ENCODE assay signal across 8 cellular contexts in the genomic region with DNA sequence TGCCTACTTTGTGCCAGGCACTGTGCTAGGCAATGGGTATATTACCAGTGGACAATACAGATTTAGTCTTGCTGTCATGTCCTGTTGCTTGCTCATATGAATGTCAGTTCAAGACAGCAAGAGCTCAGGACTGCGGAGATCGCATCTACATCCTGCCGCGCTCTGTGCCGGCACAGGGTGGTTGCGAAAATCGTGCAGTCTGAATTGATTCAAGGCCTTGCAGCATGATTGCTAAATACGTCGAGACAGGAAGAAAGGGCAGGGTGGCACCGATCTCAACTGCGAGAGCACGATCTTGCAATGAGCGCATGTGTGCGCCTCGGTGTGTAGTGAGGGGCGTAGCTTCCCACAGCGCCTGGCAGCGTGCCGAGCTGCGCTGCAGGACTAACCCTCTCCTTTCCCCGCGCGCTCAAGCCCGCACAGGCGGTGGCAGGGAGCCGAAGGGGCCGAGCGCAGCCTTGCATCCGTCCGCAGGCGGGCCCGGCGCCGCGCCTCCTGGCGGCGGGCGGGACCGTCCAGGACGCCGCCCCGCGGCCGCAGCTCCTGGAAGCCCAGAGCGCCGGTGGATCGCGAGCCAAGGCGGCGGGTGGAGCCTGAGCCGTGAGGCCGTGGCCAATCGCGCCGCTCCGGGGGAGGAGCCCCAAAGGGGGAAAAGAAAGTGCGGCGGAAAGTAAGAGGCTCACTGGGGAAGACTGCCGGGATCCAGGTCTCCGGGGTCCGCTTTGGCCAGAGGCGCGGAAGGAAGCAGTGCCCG.
DNase-seq lines count a peak whose midpoint lies in the region; ATAC-seq lines count a peak whose summit lies in the region.

A gene with protein sequence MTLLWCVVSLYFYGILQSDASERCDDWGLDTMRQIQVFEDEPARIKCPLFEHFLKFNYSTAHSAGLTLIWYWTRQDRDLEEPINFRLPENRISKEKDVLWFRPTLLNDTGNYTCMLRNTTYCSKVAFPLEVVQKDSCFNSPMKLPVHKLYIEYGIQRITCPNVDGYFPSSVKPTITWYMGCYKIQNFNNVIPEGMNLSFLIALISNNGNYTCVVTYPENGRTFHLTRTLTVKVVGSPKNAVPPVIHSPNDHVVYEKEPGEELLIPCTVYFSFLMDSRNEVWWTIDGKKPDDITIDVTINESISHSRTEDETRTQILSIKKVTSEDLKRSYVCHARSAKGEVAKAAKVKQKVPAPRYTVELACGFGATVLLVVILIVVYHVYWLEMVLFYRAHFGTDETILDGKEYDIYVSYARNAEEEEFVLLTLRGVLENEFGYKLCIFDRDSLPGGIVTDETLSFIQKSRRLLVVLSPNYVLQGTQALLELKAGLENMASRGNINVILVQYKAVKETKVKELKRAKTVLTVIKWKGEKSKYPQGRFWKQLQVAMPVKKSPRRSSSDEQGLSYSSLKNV (plus strand): TSS at position 677 of the 754 bp plus-strand sequence. CDS start 50,205 bp downstream, outside the sequence.

- H3K4me3 Mint-ChIP-seq in memory B cell = peak within 1 kb of the TSS; percentile 95

- peak within 1 kb of the TSS; percentile 77 for H3K27ac Mint-ChIP-seq in memory B cell

- peaks cover 4% of the 10 kb centered on the region for H3K27me3 Mint-ChIP-seq in memory B cell

- peaks cover 2% of the 10 kb centered on the region for H3K36me3 Mint-ChIP-seq in memory B cell

- H3K9me3 Mint-ChIP-seq in memory B cell = no peaks in the 10 kb centered on the region

- peaks cover 16% of the 10 kb centered on the region for H3K4me1 Mint-ChIP-seq in memory B cell

- DNase-seq in CD1c-positive myeloid dendritic cell (ENCODE audit: extremely low spot score) (peak; percentile 97), NCI-H82 treated with DMSO at 0.1 percent for 48 hours (lab: John Stamatoyannopoulos, UW; ENCODE audit: unreplicated experiment) (peak; percentile 65), memory B cell (ENCODE audit: low spot score in 2 of 2) (peak; percentile 75 to 81)
- peak; percentile 52 to 75 for DNase-seq in activated CD8-positive, alpha-beta memory T cell treated with anti-CD3 and anti-CD28 coated beads for 1 hour (ENCODE audit: extremely low read depth in 1 of 2, low read depth in 1 of 2)
- DNase-seq in effector CD8-positive, alpha-beta T cell (lab: John Stamatoyannopoulos, UW) = peak; percentile 84
- DNase-seq in stimulated activated CD8-positive, alpha-beta memory T cell treated with anti-CD3 and anti-CD28 coated beads, Interleukin-12 subunit alpha, Interleukin-12 subunit beta, amount 100 ng/mL, for 1 hour (ENCODE audit: low read depth) = peak; percentile 77

- ATAC-seq in GM19372 (IDR thresholded peaks at IDR 0.05; ENCODE audit: low read depth, unreplicated experiment) (peak; percentile 98), HG03521 (IDR thresholded peaks at IDR 0.05; ENCODE audit: unreplicated experiment) (peak; percentile 99), memory B cell (ENCODE audit: low read depth) (peak; percentile 89)

Comparison
In these comparisons a context has a peak if more than half of its experiments do, and no peak if none do; other contexts are left out.
1. Peak in every context shown above with its lines: DNase-seq and ATAC-seq.